1 cellular context compared by ENCODE assay signal in genomic region chr1:91500756-91501526, GRCh38.
TF ChIP-seq lines count a peak whose summit lies in the region.

Gene CDC7 (plus strand): TSS chr1:91500851. CDS start chr1:91501717, 866 bp downstream.

TF ChIP-seq in GM12878, 131 proteins besides CTCF, POLR2A, EP300 and RAD21 (continued from another document and continues in another):
- TF ChIP-seq ZBTB4 (CRISPR knock-in tag; IDR thresholded peaks at IDR 0.05) = no peak
- TF ChIP-seq NR2C2 (IDR thresholded peaks at IDR 0.05; ENCODE audit: borderline replicate concordance, control insufficient read depth, insufficient read length, low read depth) = no peak
- TF ChIP-seq SUZ12 (IDR thresholded peaks at IDR 0.05; ENCODE audit: unreplicated experiment) = no peak
- peak; percentile 91 for TF ChIP-seq ATF7 (IDR thresholded peaks at IDR 0.05; ENCODE audit: low read depth)
- no peak for TF ChIP-seq BMI1 (IDR thresholded peaks at IDR 0.05; ENCODE audit: borderline replicate concordance)
- TF ChIP-seq SMARCA5 (IDR thresholded peaks at IDR 0.05) = 0 out of 2 replicates have a peak, but pooled peaks have one; percentile 26
- no peak for TF ChIP-seq ZNF622 (IDR thresholded peaks at IDR 0.05)
- no peak for TF ChIP-seq YBX1 (IDR thresholded peaks at IDR 0.05)
- peak; percentile 62; the same call in 1 of the 2 replicates for TF ChIP-seq NKRF (conservative IDR thresholded peaks at IDR 0.05)
- no peak for TF ChIP-seq ESRRA (IDR thresholded peaks at IDR 0.05; ENCODE audit: low read length)
- TF ChIP-seq PAX5 (IDR thresholded peaks at IDR 0.05; ENCODE audit: borderline replicate concordance, low read depth, low read length) = no peak
- 0 out of 2 replicates have a peak, but pooled peaks have one; percentile 38 for TF ChIP-seq ASH2L (IDR thresholded peaks at IDR 0.05; ENCODE audit: borderline replicate concordance, low read depth)
- no peak; the same call in none of the 2 replicates for TF ChIP-seq CHD2 (IDR thresholded peaks at IDR 0.05; ENCODE audit: borderline replicate concordance, low read depth, low read length)
- no peak for TF ChIP-seq STAT3 (IDR thresholded peaks at IDR 0.05; ENCODE audit: low read depth, low read length)
- peak; percentile 3; the same call in 1 of the 2 replicates for TF ChIP-seq NR2F1 (conservative IDR thresholded peaks at IDR 0.05)
- no peak for TF ChIP-seq ZBTB11 (CRISPR knock-in tag; IDR thresholded peaks at IDR 0.05)
- TF ChIP-seq CEBPB (IDR thresholded peaks at IDR 0.05; ENCODE audit: borderline replicate concordance in 1 of 2, low read depth in 2 of 2, low read length in 2 of 2) = peak in 1 of 2 experiments; percentile 90; a peak in 2 of 4 replicates
- no peak for TF ChIP-seq FOXM1 (IDR thresholded peaks at IDR 0.05; ENCODE audit: low read depth, low read length)
- TF ChIP-seq NBN (IDR thresholded peaks at IDR 0.05) = 0 out of 2 replicates have a peak, but pooled peaks have one; percentile 48
- TF ChIP-seq WRNIP1 (IDR thresholded peaks at IDR 0.05; ENCODE audit: borderline replicate concordance, low read depth, low read length) = no peak
- TF ChIP-seq ETV6 (conservative IDR thresholded peaks at IDR 0.05 in 1 of 2, IDR thresholded peaks at IDR 0.05 in 1 of 2; ENCODE audit: borderline replicate concordance in 1 of 2, low read depth in 1 of 2) = 0 out of 4 replicates have a peak, but pooled peaks of 1 of the 2 experiments have one; percentile 23
- no peak for TF ChIP-seq HSF1 (IDR thresholded peaks at IDR 0.05; ENCODE audit: low read depth, low read length)
- TF ChIP-seq CBFB (IDR thresholded peaks at IDR 0.05; ENCODE audit: low read depth) = no peak; the same call in 1 of the 2 replicates
- peak; percentile 39 to 74; a peak in 3 of 4 replicates for TF ChIP-seq BHLHE40 (IDR thresholded peaks at IDR 0.05; ENCODE audit: borderline replicate concordance in 1 of 2, low read depth in 2 of 2, low read length in 1 of 2)
- no peak for TF ChIP-seq SIX5 (IDR thresholded peaks at IDR 0.05; ENCODE audit: low read depth, low read length, severe bottlenecking)
- peak; percentile 10; the same call in 1 of the 2 replicates for TF ChIP-seq MXI1 (IDR thresholded peaks at IDR 0.05; ENCODE audit: low read depth, low read length)
- TF ChIP-seq ZNF24 (IDR thresholded peaks at IDR 0.05) = no peak
- TF ChIP-seq YY1 (IDR thresholded peaks at IDR 0.05; ENCODE audit: low read depth, low read length) = peak; percentile 23; the same call in 1 of the 2 replicates
- TF ChIP-seq RAD51 (IDR thresholded peaks at IDR 0.05) = no peak
- no peak for TF ChIP-seq ATF2 (IDR thresholded peaks at IDR 0.05; ENCODE audit: low read length)
- no peak for TF ChIP-seq TBL1XR1 (IDR thresholded peaks at IDR 0.05; ENCODE audit: low read depth, low read length)
- no peak for TF ChIP-seq MAX (IDR thresholded peaks at IDR 0.05; ENCODE audit: low read depth, low read length)
- no peak for TF ChIP-seq KDM1A (IDR thresholded peaks at IDR 0.05; ENCODE audit: borderline replicate concordance)
- TF ChIP-seq CHD1 (IDR thresholded peaks at IDR 0.05; ENCODE audit: low read depth, low read length) = peak; percentile 83; the same call in 1 of the 2 replicates
- no peak for TF ChIP-seq PKNOX1 (IDR thresholded peaks at IDR 0.05)
- peak; percentile 21 for TF ChIP-seq SP1 (IDR thresholded peaks at IDR 0.05; ENCODE audit: low read depth, low read length)
- no peak for TF ChIP-seq JUNB (IDR thresholded peaks at IDR 0.05)
- TF ChIP-seq JUND (IDR thresholded peaks at IDR 0.05; ENCODE audit: low read depth, low read length) = no peak; the same call in 1 of the 2 replicates
- no peak for TF ChIP-seq TARDBP (IDR thresholded peaks at IDR 0.05; ENCODE audit: borderline replicate concordance)
- TF ChIP-seq NR2C1 (IDR thresholded peaks at IDR 0.05) = no peak
- peak; percentile 50; the same call in 1 of the 2 replicates for TF ChIP-seq NFIC (IDR thresholded peaks at IDR 0.05; ENCODE audit: low read depth, low read length)
- TF ChIP-seq SMAD1 (IDR thresholded peaks at IDR 0.05; ENCODE audit: low read depth, partially characterized antibody) = no peak
- TF ChIP-seq E4F1 (IDR thresholded peaks at IDR 0.05; ENCODE audit: borderline replicate concordance, partially characterized antibody) = no peak
- no peak for TF ChIP-seq REST (IDR thresholded peaks at IDR 0.05; ENCODE audit: low read depth, low read length)
